12 cellular contexts compared by ENCODE assay signal in genomic region chr3:32423534-32423933, GRCh38. TPM values are rescaled to one million over a fixed set of nuclear protein-coding genes. Genes with fewer than 3 reads are reported as not detected.
DNase-seq lines count a peak whose midpoint lies in the region; ATAC-seq and TF ChIP-seq lines count a peak whose summit lies in the region.
"Had no signal": no experiment of that assay in that cellular context is flagged by ENCODE, and none has a peak within 500 bp of the region (broad histone marks: within the 10 kb centered on the region; RNA-seq: fewer than 3 reads in every experiment).

No MANE protein-coding gene starts in this region.

- H3K4me1 Mint-ChIP-seq in T-cell (peaks cover 96 to 98% (median 96%) of the 10 kb centered on the region in 3 donors), naive B cell (peaks cover 73 to 85% (median 76%) of the 10 kb centered on the region in 3 donors), HFFc6 (ENCODE audit: low read depth) (peaks cover 42% of the 10 kb centered on the region)

- TF ChIP-seq POLR2A in testis (IDR thresholded peaks at IDR 0.05) = no peak

- H3K4me3 Mint-ChIP-seq in T-cell (peak overlapping the region in 1 of 3 donors; percentile 80), naive B cell (peak overlapping the region; percentile 5 to 83 (median 73)), HFFc6 (no peak overlapping the region)

- peak; percentile 33 for ATAC-seq in GM21723 (IDR thresholded peaks at IDR 0.05; ENCODE audit: unreplicated experiment)
- no peak for ATAC-seq in T-cell (replicated peaks in 1 of 4)
- ATAC-seq in naive B cell (ENCODE audit: low read depth in 2 of 2) = peak; percentile 34 to 37
- no peak for ATAC-seq in GM18867 (IDR thresholded peaks at IDR 0.05; ENCODE audit: unreplicated experiment)
- ATAC-seq in left lobe of liver = no peak

- no peak overlapping the region for H3K4me3 ChIP-seq in testis
- H3K4me3 ChIP-seq: vagina had no signal

- H3K9me3 Mint-ChIP-seq in T-cell (peaks cover 0 to 3% (median 0%) of the 10 kb centered on the region in 3 donors), naive B cell (no peaks in the 10 kb centered on the region), HFFc6 (peaks cover 4% of the 10 kb centered on the region; the same call in 1 of the 2 replicates)

- POLR2A ChIA-PET in GM10248 (lab: Yijun Ruan, JAX) = interaction anchor here (0.6 kb wide), 1 partner anchor 62 kb away, joined by 3 read pairs; no protein-coding TSS in a partner anchor
- POLR2A ChIA-PET in T-cell (lab: Charles Lee) = interaction anchor here (0.7 to 2.4 kb wide), 4 partner anchors 9 to 34 kb away, joined by 3 to 16 read pairs (median 3); no protein-coding TSS in a partner anchor

- CTCF ChIA-PET in GM10248 (lab: Yijun Ruan, JAX) (interaction anchor here (0.9 to 9.0 kb wide), 11 partner anchors 9 to 49 kb away, joined by 3 to 76 read pairs (median 7); no protein-coding TSS in a partner anchor), T-cell (lab: Charles Lee) (interaction anchor here (1.0 to 2.4 kb wide), 8 partner anchors 8 to 52 kb away, joined by 3 to 12 read pairs (median 4); no protein-coding TSS in a partner anchor)

- intact Hi-C loops in testis (cut with DNase I; ENCODE audit: low total_unique reads) = no loop called here

- no peaks in the 10 kb centered on the region for H3K36me3 ChIP-seq in testis (ENCODE audit: low read depth, missing control alignments)
- H3K36me3 ChIP-seq: brain microvascular endothelial cell, vagina had no signal

- DNase-seq in GM10248 (ENCODE audit: extremely low spot score) (peak; percentile 36), T-cell (no peak), naive B cell (peak; percentile 47), HFFc6 (no peak), testis (no peak), left lobe of liver (ENCODE audit: low spot score) (no peak)
- DNase-seq: brain microvascular endothelial cell, mesendoderm, NCI-H748 treated with DMSO at 0.1 percent for 48 hours had no signal

- TF ChIP-seq CTCF in GM10248 (IDR thresholded peaks at IDR 0.05; ENCODE audit: control extremely low read depth, extremely low read depth, low read depth, missing control alignments) = no peak
- TF ChIP-seq CTCF in HFFc6 (IDR thresholded peaks at IDR 0.05) = no peak
- TF ChIP-seq CTCF in testis (IDR thresholded peaks at IDR 0.05) = no peak

- H3K9me3 ChIP-seq in testis = no peaks in the 10 kb centered on the region
- H3K9me3 ChIP-seq: vagina had no signal

- H3K27ac Mint-ChIP-seq in T-cell = peak overlapping the region; percentile 98
- H3K27ac Mint-ChIP-seq in naive B cell = peak overlapping the region; percentile 82 to 98 (median 94)
- no peak overlapping the region for H3K27ac Mint-ChIP-seq in HFFc6

- peaks cover 3% of the 10 kb centered on the region for H3K36me3 Mint-ChIP-seq in T-cell
- no peaks in the 10 kb centered on the region for H3K36me3 Mint-ChIP-seq in naive B cell
- peaks cover 11% of the 10 kb centered on the region for H3K36me3 Mint-ChIP-seq in HFFc6 (ENCODE audit: low read depth)

- WGBS in testis, 2 donors = 89 to 97% methylated on average over 3 of the region's 3 CpGs

- H3K27me3 Mint-ChIP-seq in T-cell = no peaks in the 10 kb centered on the region
- H3K27me3 Mint-ChIP-seq in naive B cell = no peaks in the 10 kb centered on the region
- peaks cover 3% of the 10 kb centered on the region for H3K27me3 Mint-ChIP-seq in HFFc6 (ENCODE audit: insufficient read depth)

- H3K27ac ChIP-seq in testis = no peak overlapping the region
- H3K27ac ChIP-seq: brain microvascular endothelial cell, vagina had no signal

- no peaks in the 10 kb centered on the region for H3K27me3 ChIP-seq in testis
- H3K27me3 ChIP-seq: brain microvascular endothelial cell, vagina had no signal

- peaks cover 25% of the 10 kb centered on the region for H3K4me1 ChIP-seq in testis

RNA-seq across cellular contexts. Expression of gene CMTM7, which starts 31.9 kb away (rescaled TPM):
- total RNA-seq in T-cell (10 to 100 TPM; 40.7 to 56.7 (median 47.8) TPM), testis (10 to 100 TPM; 19.7 to 40.9 TPM), left lobe of liver (3.6 TPM)
- polyA plus RNA-seq in naive B cell (ENCODE audit: low read depth in 6 of 6) (100 to 1,000 TPM in 2 of 6 donors, 10 to 100 TPM in 4; 56.8 to 116 (median 73.3) TPM), testis (ENCODE audit: insufficient read depth, low read depth, low replicate concordance) (15.0 TPM)
- total RNA-seq in HFFc6 (2021; fragmentation: NEBNext Ultra II Directional; extraction: Animal tissue kit (Norgen Biotek cat#: 25700)) = 10 to 100 TPM; 10.1 to 17.7 (median 15.7) TPM

Comparison
In these comparisons a context has a peak if more than half of its experiments do, and no peak if none do; other contexts are left out.
1. DNase-seq: peak in GM10248 (single experiment) and naive B cell (single experiment); none in T-cell (0 of 34), HFFc6 (single experiment), testis (single experiment) and left lobe of liver (single experiment).
2. ATAC-seq: peak in GM21723 (single experiment) and naive B cell (2 of 2); none in T-cell (0 of 4), GM18867 (single experiment) and left lobe of liver (single experiment).